ENCODE assay signal across 30 cellular contexts in the genomic region with DNA sequence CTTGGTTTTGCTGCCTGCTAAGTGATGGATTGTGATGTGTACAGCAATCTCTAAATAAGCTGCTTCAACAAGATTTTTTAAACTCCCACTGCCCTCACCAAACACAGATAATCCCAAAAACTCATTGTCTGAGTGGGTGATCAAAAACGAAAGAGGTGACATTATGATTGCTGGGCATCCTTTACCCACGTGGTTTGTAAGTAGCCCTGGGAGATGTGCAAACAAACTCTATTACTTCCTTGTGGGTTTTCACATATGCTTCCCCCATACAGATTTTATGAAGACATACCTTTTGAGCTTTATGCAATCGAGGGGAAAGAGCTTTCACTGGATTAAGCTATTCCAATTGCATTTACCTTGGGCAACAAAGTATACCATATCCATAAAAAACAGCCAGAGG.
"Had no signal": no experiment of that assay in that cellular context is flagged by ENCODE, and none has a peak within 500 bp of the region (broad histone marks: within the 10 kb centered on the region; RNA-seq: fewer than 3 reads in every experiment).

No MANE protein-coding gene starts in this region.

- DNase-seq: activated CD4-positive, alpha-beta T cell treated with anti-CD3 and anti-CD28 coated beads for 48 hours; activated CD4-positive, alpha-beta T cell treated with anti-CD3 and anti-CD28 coated beads, Interleukin-2, amount 50 U/mL, for 48 hours; activated CD8-positive, alpha-beta memory T cell treated with anti-CD3 and anti-CD28 coated beads for 24 hours; activated naive CD8-positive, alpha-beta T cell treated with anti-CD3 and anti-CD28 coated beads, Interleukin-2, amount 50 U/mL, for 24 hours; activated T-cell treated with anti-CD3 and anti-CD28 coated beads, Interleukin-2, amount 50 U/mL, for 24 hours; amygdala; caudate nucleus; cortex of kidney; effector memory CD8-positive, alpha-beta T cell; erythroblast; gastrocnemius medialis; glutamatergic neuron; islet precursor cell; left ventricle myocardium superior; nephron progenitor cell; ovary; right lobe of liver; stimulated activated CD4-positive, alpha-beta T cell treated with anti-CD3 and anti-CD28 coated beads, Interleukin-12 subunit alpha, Interleukin-12 subunit beta, amount 100 ng/mL, for 4 hours; stimulated activated CD4-positive, alpha-beta T cell treated with anti-CD3 and anti-CD28 coated beads, Interleukin-4, amount 100 ng/mL, for 1 hour; T-helper 9 cell; tibial artery; upper lobe of right lung; WERI-Rb-1 had no signal

- H3K27me3 ChIP-seq: gastrocnemius medialis, neutrophil, ovary, right lobe of liver, suprapubic skin, tibial artery, upper lobe of right lung had no signal

- H3K4me3 ChIP-seq: gastrocnemius medialis, ovary, right lobe of liver, skin epidermis, suprapubic skin, tibial artery, upper lobe of right lung had no signal

- H3K27me3 Mint-ChIP-seq: activated naive CD4-positive, alpha-beta T cell treated with anti-CD3 and anti-CD28 coated beads, Interleukin-2, amount 50 U/mL, for 24 hours; activated naive CD8-positive, alpha-beta T cell treated with anti-CD3 and anti-CD28 coated beads, Interleukin-2, amount 50 U/mL, for 24 hours; activated T-cell treated with anti-CD3 and anti-CD28 coated beads, Interleukin-2, amount 50 U/mL, for 24 hours; progenitor cell of endocrine pancreas had no signal

- ATAC-seq: activated CD4-positive, CD25-positive, alpha-beta regulatory T cell treated with anti-CD3 and anti-CD28 coated beads, Interleukin-2, amount 50 U/mL, for 24 hours; activated naive CD8-positive, alpha-beta T cell treated with anti-CD3 and anti-CD28 coated beads, Interleukin-2, amount 50 U/mL, for 24 hours; effector memory CD8-positive, alpha-beta T cell; gastrocnemius medialis; left ventricle myocardium superior; right lobe of liver; upper lobe of right lung had no signal

- H3K27ac Mint-ChIP-seq: activated naive CD8-positive, alpha-beta T cell treated with anti-CD3 and anti-CD28 coated beads, Interleukin-2, amount 50 U/mL, for 24 hours; activated T-cell treated with anti-CD3 and anti-CD28 coated beads, Interleukin-2, amount 50 U/mL, for 24 hours; activated T-helper 2 cell treated with anti-CD3 and anti-CD28 coated beads, Interferon-gamma antibody, Interleukin-2, Interleukin-4, amounts not matched to agents 10 μg/mL and 5 μg/mL and 100 μg/mL, durations not matched to agents 14 hours and 24 hours and 36 hours; effector memory CD8-positive, alpha-beta T cell; nephron progenitor cell; progenitor cell of endocrine pancreas had no signal

- H3K9me3 ChIP-seq: gastrocnemius medialis, neutrophil, ovary, right lobe of liver, suprapubic skin, tibial artery, upper lobe of right lung had no signal

- H3K9me3 Mint-ChIP-seq: activated naive CD4-positive, alpha-beta T cell treated with anti-CD3 and anti-CD28 coated beads, Interleukin-2, amount 50 U/mL, for 24 hours; activated T-cell treated with anti-CD3 and anti-CD28 coated beads, Interleukin-2, amount 50 U/mL, for 24 hours; effector memory CD8-positive, alpha-beta T cell had no signal

- H3K4me3 Mint-ChIP-seq: activated naive CD4-positive, alpha-beta T cell treated with anti-CD3 and anti-CD28 coated beads, Interleukin-2, amount 50 U/mL, for 24 hours; activated naive CD8-positive, alpha-beta T cell treated with anti-CD3 and anti-CD28 coated beads, Interleukin-2, amount 50 U/mL, for 24 hours; activated T-cell treated with anti-CD3 and anti-CD28 coated beads, Interleukin-2, amount 50 U/mL, for 24 hours; effector memory CD8-positive, alpha-beta T cell; nephron progenitor cell had no signal

- H3K27ac ChIP-seq: gastrocnemius medialis, neutrophil, ovary, right lobe of liver, skin epidermis, suprapubic skin, tibial artery, upper lobe of right lung, WERI-Rb-1 had no signal

- H3K4me1 ChIP-seq: gastrocnemius medialis, right lobe of liver, suprapubic skin, upper lobe of right lung had no signal

- H3K36me3 ChIP-seq: gastrocnemius medialis, neutrophil, ovary, right lobe of liver, suprapubic skin, tibial artery, upper lobe of right lung, WERI-Rb-1 had no signal
